ENCODE assay signal across 7 cellular contexts in genomic region chr11:114639440-114639839, GRCh38. TPM values are rescaled to one million over a fixed set of nuclear protein-coding genes. Genes with fewer than 3 reads are reported as not detected.
"Had no signal": no experiment of that assay in that cellular context is flagged by ENCODE, and none has a peak within 500 bp of the region (broad histone marks: within the 10 kb centered on the region; RNA-seq: fewer than 3 reads in every experiment).

No MANE protein-coding gene starts in this region.

RNA-seq across cellular contexts. Expression of gene NXPE2, which starts 38.9 kb away (rescaled TPM):
- total RNA-seq: H1, HepG2, HT-29, K562 had no signal
- polyA plus RNA-seq: GM23338, H1, HepG2, IgD-negative memory B cell, K562 had no signal

RNA-seq across cellular contexts. Expression of gene NXPE4, which starts 43.9 kb away (rescaled TPM):
- total RNA-seq: GM23338, H1, H9, HepG2, HT-29, K562 had no signal
- polyA plus RNA-seq: GM23338, H1, HepG2, IgD-negative memory B cell, K562 had no signal
